20 cellular contexts compared by ENCODE assay signal in genomic region chr4:21387683-21388082, GRCh38.
"Had no signal": no experiment of that assay in that cellular context is flagged by ENCODE, and none has a peak within 500 bp of the region (broad histone marks: within the 10 kb centered on the region; RNA-seq: fewer than 3 reads in every experiment).

No MANE protein-coding gene starts in this region.

- H3K9me3 ChIP-seq: left lung, ovary, prostate gland, thoracic aorta, vagina had no signal

- H3K4me1 ChIP-seq: heart left ventricle, left lung, prostate gland, spleen, vagina had no signal

- H3K27me3 ChIP-seq: heart left ventricle, left lung, ovary, spleen, vagina had no signal

- H3K27ac ChIP-seq: heart left ventricle, left lung, ovary, prostate gland, spleen, thoracic aorta, vagina had no signal

- FAIRE-seq: astrocyte had no signal

- H3K36me3 ChIP-seq: heart left ventricle, left lung, ovary, prostate gland, spleen, thoracic aorta, vagina had no signal

- ATAC-seq: heart left ventricle; left lung; natural killer cell treated with Interleukin-12 subunit alpha and Interleukin-12 subunit beta and Interleukin-15 and Interleukin-18, amount 100 ng/mL, for 72 hours; WTC11 had no signal

- DNase-seq: activated naive CD4-positive, alpha-beta T cell treated with Interleukin-2 at 50 U/mL for 16 hours; activated naive CD8-positive, alpha-beta T cell treated with anti-CD3 and anti-CD28 coated beads for 36 hours; activated T-cell treated with anti-CD3 and anti-CD28 coated beads, Interleukin-2, amount 50 U/mL, for 24 hours; cerebellar nuclear complex; cortex of kidney; endodermal cell; heart left ventricle; left lung; ovary; spleen; stimulated activated CD4-positive, alpha-beta T cell treated with anti-CD3 and anti-CD28 coated beads, Interleukin-4, amount 100 ng/mL, for 1 hour; stimulated activated naive CD4-positive, alpha-beta T cell; T1000 had no signal

- H3K4me3 ChIP-seq: heart left ventricle, left lung, lung, ovary, prostate gland, spleen, thoracic aorta, vagina had no signal
